1 cellular context compared by ENCODE assay signal in the genomic region with DNA sequence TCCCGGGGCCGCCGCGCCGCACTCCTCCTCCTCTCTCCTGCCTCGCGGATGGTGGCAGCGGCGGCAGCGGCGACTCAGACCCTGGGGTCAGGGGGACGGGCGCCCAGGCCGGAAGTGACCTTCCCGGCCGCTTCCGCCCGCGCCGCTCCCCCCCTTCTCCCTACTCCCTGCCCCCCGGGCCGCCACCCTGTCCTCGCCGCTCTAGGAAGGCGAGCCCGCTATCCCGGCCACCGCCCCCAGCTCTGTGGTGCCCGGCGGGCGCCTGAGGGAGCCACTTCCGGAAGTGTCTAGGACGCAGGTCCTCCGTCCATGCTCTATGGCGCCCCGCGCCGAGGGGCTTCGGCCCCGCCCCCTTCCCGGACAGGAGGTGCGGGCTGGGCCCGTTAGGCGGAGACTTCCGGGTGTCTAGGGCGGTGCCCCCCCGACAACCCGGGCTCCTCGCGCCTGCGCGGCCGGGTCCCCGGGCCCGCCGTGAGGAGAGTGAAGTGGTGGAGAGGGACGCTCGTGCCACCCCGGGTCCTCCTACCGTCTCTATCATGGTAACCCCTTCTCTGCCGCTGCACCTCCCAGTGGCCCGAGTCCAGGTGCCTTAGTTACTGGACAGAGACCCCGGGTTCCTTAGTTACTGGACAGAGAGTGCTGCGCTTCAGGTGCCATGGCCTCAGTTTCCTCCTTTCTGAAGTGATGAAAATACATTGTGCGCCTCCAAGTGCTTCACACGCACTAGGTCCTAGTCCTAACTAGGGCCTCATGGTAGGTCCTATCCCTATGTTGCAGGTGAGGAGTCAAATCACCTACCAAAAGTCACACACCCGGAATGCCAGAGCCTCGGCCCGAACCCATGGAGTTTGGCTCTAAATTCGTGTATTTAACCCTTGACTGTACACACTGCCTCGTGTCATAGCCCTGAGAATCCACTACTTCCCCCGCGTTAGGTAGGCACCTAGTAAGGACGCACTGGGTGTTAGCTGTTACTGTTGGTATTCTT.
TF ChIP-seq lines count a peak whose summit lies in the region.

A gene (minus strand): TSS at position 116 of the 988 bp plus-strand sequence. CDS start 18,078 bp downstream, outside the sequence.

TF ChIP-seq in K562, 482 proteins besides CTCF, POLR2A, EP300 and RAD21 (continued from another document and continues in another):
- TF ChIP-seq POLR2AphosphoS5 (IDR thresholded peaks at IDR 0.05; ENCODE audit: control insufficient read depth, insufficient read depth, low read depth, low read length) (0 out of 2 replicates have a peak, but pooled peaks have one; percentile 13), EGR1 (conservative IDR thresholded peaks at IDR 0.05) (peak; percentile 55), ETV6 (IDR thresholded peaks at IDR 0.05; ENCODE audit: borderline replicate concordance in 1 of 2, low read depth in 2 of 2, low read length in 1 of 2) (peak in 1 of 2 experiments; percentile 11; a peak in 2 of 4 replicates), ETV6 (CRISPR knock-in tag; IDR thresholded peaks at IDR 0.05; ENCODE audit: borderline replicate concordance) (no peak), ATF7 (IDR thresholded peaks at IDR 0.05) (peak; percentile 84), ZNF717 (CRISPR knock-in tag; IDR thresholded peaks at IDR 0.05) (no peak), CREB1 (IDR thresholded peaks at IDR 0.05) (peak; percentile 30), CREB1 (CRISPR knock-in tag; IDR thresholded peaks at IDR 0.05) (peak; percentile 40; the same call in 1 of the 2 replicates), ZNF431 (CRISPR knock-in tag; IDR thresholded peaks at IDR 0.05) (no peak), KAT7 (CRISPR knock-in tag; IDR thresholded peaks at IDR 0.05; ENCODE audit: borderline replicate concordance) (no peak), POLR2G (IDR thresholded peaks at IDR 0.05; ENCODE audit: low read depth, low read length) (peak; percentile 80), ZNF282 (CRISPR knock-in tag; IDR thresholded peaks at IDR 0.05) (no peak), ZBTB17 (CRISPR knock-in tag; IDR thresholded peaks at IDR 0.05) (no peak), L3MBTL2 (IDR thresholded peaks at IDR 0.05) (0 out of 2 replicates have a peak, but pooled peaks have one; percentile 41), KDM2B (CRISPR knock-in tag; IDR thresholded peaks at IDR 0.05) (no peak)
- TF ChIP-seq, protein P1, sequence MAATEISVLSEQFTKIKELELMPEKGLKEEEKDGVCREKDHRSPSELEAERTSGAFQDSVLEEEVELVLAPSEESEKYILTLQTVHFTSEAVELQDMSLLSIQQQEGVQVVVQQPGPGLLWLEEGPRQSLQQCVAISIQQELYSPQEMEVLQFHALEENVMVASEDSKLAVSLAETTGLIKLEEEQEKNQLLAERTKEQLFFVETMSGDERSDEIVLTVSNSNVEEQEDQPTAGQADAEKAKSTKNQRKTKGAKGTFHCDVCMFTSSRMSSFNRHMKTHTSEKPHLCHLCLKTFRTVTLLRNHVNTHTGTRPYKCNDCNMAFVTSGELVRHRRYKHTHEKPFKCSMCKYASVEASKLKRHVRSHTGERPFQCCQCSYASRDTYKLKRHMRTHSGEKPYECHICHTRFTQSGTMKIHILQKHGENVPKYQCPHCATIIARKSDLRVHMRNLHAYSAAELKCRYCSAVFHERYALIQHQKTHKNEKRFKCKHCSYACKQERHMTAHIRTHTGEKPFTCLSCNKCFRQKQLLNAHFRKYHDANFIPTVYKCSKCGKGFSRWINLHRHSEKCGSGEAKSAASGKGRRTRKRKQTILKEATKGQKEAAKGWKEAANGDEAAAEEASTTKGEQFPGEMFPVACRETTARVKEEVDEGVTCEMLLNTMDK (IDR thresholded peaks at IDR 0.05; ENCODE audit: borderline replicate concordance, insufficient read depth, low read depth, low read length, poor library complexity, severe bottlenecking), result no peak
- TF ChIP-seq, protein P2, sequence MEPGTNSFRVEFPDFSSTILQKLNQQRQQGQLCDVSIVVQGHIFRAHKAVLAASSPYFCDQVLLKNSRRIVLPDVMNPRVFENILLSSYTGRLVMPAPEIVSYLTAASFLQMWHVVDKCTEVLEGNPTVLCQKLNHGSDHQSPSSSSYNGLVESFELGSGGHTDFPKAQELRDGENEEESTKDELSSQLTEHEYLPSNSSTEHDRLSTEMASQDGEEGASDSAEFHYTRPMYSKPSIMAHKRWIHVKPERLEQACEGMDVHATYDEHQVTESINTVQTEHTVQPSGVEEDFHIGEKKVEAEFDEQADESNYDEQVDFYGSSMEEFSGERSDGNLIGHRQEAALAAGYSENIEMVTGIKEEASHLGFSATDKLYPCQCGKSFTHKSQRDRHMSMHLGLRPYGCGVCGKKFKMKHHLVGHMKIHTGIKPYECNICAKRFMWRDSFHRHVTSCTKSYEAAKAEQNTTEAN (CRISPR knock-in tag; IDR thresholded peaks at IDR 0.05), result 0 out of 2 replicates have a peak, but pooled peaks have one; percentile 41
- TF ChIP-seq, protein P3, sequence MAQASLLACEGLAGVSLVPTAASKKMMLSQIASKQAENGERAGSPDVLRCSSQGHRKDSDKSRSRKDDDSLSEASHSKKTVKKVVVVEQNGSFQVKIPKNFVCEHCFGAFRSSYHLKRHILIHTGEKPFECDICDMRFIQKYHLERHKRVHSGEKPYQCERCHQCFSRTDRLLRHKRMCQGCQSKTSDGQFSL (CRISPR knock-in tag; IDR thresholded peaks at IDR 0.05), result peak; percentile 99
- TF ChIP-seq, protein P3 (tag; IDR thresholded peaks at IDR 0.05), result peak in 1 of 2 experiments; percentile 95; a peak in 2 of 4 replicates
- TF ChIP-seq, protein P4, sequence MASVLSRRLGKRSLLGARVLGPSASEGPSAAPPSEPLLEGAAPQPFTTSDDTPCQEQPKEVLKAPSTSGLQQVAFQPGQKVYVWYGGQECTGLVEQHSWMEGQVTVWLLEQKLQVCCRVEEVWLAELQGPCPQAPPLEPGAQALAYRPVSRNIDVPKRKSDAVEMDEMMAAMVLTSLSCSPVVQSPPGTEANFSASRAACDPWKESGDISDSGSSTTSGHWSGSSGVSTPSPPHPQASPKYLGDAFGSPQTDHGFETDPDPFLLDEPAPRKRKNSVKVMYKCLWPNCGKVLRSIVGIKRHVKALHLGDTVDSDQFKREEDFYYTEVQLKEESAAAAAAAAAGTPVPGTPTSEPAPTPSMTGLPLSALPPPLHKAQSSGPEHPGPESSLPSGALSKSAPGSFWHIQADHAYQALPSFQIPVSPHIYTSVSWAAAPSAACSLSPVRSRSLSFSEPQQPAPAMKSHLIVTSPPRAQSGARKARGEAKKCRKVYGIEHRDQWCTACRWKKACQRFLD (CRISPR knock-in tag; IDR thresholded peaks at IDR 0.05), result no peak; the same call in 1 of the 2 replicates
- TF ChIP-seq, protein P5, sequence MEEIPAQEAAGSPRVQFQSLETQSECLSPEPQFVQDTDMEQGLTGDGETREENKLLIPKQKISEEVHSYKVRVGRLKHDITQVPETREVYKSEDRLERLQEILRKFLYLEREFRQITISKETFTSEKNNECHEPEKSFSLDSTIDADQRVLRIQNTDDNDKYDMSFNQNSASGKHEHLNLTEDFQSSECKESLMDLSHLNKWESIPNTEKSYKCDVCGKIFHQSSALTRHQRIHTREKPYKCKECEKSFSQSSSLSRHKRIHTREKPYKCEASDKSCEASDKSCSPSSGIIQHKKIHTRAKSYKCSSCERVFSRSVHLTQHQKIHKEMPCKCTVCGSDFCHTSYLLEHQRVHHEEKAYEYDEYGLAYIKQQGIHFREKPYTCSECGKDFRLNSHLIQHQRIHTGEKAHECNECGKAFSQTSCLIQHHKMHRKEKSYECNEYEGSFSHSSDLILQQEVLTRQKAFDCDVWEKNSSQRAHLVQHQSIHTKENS (CRISPR knock-in tag; IDR thresholded peaks at IDR 0.05), result no peak
- TF ChIP-seq, protein P6, sequence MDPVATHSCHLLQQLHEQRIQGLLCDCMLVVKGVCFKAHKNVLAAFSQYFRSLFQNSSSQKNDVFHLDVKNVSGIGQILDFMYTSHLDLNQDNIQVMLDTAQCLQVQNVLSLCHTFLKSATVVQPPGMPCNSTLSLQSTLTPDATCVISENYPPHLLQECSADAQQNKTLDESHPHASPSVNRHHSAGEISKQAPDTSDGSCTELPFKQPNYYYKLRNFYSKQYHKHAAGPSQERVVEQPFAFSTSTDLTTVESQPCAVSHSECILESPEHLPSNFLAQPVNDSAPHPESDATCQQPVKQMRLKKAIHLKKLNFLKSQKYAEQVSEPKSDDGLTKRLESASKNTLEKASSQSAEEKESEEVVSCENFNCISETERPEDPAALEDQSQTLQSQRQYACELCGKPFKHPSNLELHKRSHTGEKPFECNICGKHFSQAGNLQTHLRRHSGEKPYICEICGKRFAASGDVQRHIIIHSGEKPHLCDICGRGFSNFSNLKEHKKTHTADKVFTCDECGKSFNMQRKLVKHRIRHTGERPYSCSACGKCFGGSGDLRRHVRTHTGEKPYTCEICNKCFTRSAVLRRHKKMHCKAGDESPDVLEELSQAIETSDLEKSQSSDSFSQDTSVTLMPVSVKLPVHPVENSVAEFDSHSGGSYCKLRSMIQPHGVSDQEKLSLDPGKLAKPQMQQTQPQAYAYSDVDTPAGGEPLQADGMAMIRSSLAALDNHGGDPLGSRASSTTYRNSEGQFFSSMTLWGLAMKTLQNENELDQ (CRISPR knock-in tag; IDR thresholded peaks at IDR 0.05; ENCODE audit: borderline replicate concordance), result no peak
- TF ChIP-seq, protein P7, sequence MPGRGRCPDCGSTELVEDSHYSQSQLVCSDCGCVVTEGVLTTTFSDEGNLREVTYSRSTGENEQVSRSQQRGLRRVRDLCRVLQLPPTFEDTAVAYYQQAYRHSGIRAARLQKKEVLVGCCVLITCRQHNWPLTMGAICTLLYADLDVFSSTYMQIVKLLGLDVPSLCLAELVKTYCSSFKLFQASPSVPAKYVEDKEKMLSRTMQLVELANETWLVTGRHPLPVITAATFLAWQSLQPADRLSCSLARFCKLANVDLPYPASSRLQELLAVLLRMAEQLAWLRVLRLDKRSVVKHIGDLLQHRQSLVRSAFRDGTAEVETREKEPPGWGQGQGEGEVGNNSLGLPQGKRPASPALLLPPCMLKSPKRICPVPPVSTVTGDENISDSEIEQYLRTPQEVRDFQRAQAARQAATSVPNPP (IDR thresholded peaks at IDR 0.05; ENCODE audit: borderline replicate concordance, insufficient read depth, insufficient read length), result no peak
- TF ChIP-seq, protein P8, sequence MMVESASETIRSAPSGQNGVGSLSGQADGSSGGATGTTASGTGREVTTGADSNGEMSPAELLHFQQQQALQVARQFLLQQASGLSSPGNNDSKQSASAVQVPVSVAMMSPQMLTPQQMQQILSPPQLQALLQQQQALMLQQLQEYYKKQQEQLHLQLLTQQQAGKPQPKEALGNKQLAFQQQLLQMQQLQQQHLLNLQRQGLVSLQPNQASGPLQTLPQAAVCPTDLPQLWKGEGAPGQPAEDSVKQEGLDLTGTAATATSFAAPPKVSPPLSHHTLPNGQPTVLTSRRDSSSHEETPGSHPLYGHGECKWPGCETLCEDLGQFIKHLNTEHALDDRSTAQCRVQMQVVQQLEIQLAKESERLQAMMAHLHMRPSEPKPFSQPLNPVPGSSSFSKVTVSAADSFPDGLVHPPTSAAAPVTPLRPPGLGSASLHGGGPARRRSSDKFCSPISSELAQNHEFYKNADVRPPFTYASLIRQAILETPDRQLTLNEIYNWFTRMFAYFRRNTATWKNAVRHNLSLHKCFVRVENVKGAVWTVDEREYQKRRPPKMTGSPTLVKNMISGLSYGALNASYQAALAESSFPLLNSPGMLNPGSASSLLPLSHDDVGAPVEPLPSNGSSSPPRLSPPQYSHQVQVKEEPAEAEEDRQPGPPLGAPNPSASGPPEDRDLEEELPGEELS (CRISPR knock-in tag; IDR thresholded peaks at IDR 0.05; ENCODE audit: borderline replicate concordance), result 0 out of 2 replicates have a peak, but pooled peaks have one; percentile 14
